18 cellular contexts compared by ENCODE assay signal in genomic region chr20:63777614-63778013, GRCh38. TPM values are rescaled to one million over a fixed set of nuclear protein-coding genes. Genes with fewer than 3 reads are reported as not detected.
DNase-seq lines count a peak whose midpoint lies in the region; ATAC-seq, FAIRE-seq and TF ChIP-seq lines count a peak whose summit lies in the region.
"Had no signal": no experiment of that assay in that cellular context is flagged by ENCODE, and none has a peak within 500 bp of the region (broad histone marks: within the 10 kb centered on the region; RNA-seq: fewer than 3 reads in every experiment).

No MANE protein-coding gene starts in this region.

- peaks cover 10% of the 10 kb centered on the region for H3K9me3 Mint-ChIP-seq in glutamatergic neuron (ENCODE audit: unreplicated experiment)
- H3K9me3 Mint-ChIP-seq: CD8-positive, alpha-beta memory T cell had no signal

- TF ChIP-seq EP300 in HepG2 (IDR thresholded peaks at IDR 0.05; ENCODE audit: low read depth in 2 of 2, low read length in 2 of 2) (no peak), HepG2 (CRISPR knock-in tag; IDR thresholded peaks at IDR 0.05; ENCODE audit: borderline replicate concordance) (no peak)

- H3K27ac ChIP-seq in HepG2 (ENCODE audit: extremely low read length, insufficient read depth, low read length) (no peak overlapping the region), right lobe of liver (no peak overlapping the region), PC-9 (no peak overlapping the region)
- H3K27ac ChIP-seq: 22Rv1, BLaER1 had no signal

- CTCF ChIA-PET in HepG2 (lab: Yijun Ruan, JAX; ENCODE audit: low intra/inter-chr PET ratio, low total read pairs): no interaction called here
- CTCF ChIA-PET in PC-9 (lab: Charles Lee): no interaction called here

- H3K4me1 ChIP-seq in HepG2 (ENCODE audit: insufficient read depth, low read length) (peaks cover 25% of the 10 kb centered on the region), right lobe of liver (no peaks in the 10 kb centered on the region), PC-9 (replicated peaks; ENCODE audit: insufficient read depth) (peaks cover 11% of the 10 kb centered on the region)
- H3K4me1 ChIP-seq: Caco-2, HAP-1 had no signal

- BruUV-seq in HepG2 (replicated peaks; lab: Mats Ljungman, UMichigan): no TSS peak
- no TSS peak for BruUV-seq in PC-9 (replicated peaks; lab: Mats Ljungman, UMichigan)

- no peak for TF ChIP-seq RAD21 in HepG2 (CRISPR knock-in tag; IDR thresholded peaks at IDR 0.05)

- POLR2A ChIA-PET in HepG2 (lab: Yijun Ruan, JAX) (no interaction called here), PC-9 (lab: Charles Lee; ENCODE audit: unreplicated experiment) (interaction anchor here (1.1 kb wide), 1 partner anchor 88 kb away, joined by 4 read pairs; the partner anchor contains the start of gene TPD52L2)

- DNase-seq in HepG2 (ENCODE audit: low spot score) (no peak), right lobe of liver (no peak), PC-9 (no peak), glutamatergic neuron (no peak), NCI-H510A treated with DMSO at 0.1 percent for 48 hours (lab: John Stamatoyannopoulos, UW) (no peak)
- DNase-seq: AML-193; Caco-2; CD8-positive, alpha-beta memory T cell; DMS53; GF-D8 had no signal

- peaks cover 30% of the 10 kb centered on the region for H3K4me1 Mint-ChIP-seq in glutamatergic neuron (ENCODE audit: low read depth, unreplicated experiment)

- no peak overlapping the region for H3K4me3 Mint-ChIP-seq in glutamatergic neuron (ENCODE audit: unreplicated experiment)

- TF ChIP-seq CTCF in HepG2 (CRISPR knock-in tag; IDR thresholded peaks at IDR 0.05) (no peak), right lobe of liver (IDR thresholded peaks at IDR 0.05) (no peak), PC-9 (conservative IDR thresholded peaks at IDR 0.05) (no peak), glutamatergic neuron (IDR thresholded peaks at IDR 0.05; ENCODE audit: partially characterized antibody, unreplicated experiment) (no peak)

- no peaks in the 10 kb centered on the region; the same call in none of the 2 replicates for H3F3A ChIP-seq in PC-9 (ENCODE audit: insufficient read depth, low read depth)

- no peak overlapping the region for H2AFZ ChIP-seq in HepG2 (ENCODE audit: low read length)
- no peak overlapping the region for H2AFZ ChIP-seq in PC-9

- H3K4me2 ChIP-seq in HepG2 (ENCODE audit: low read depth, low read length): no peak overlapping the region
- H3K4me2 ChIP-seq in PC-9: peak overlapping the region; percentile 5; the same call in 1 of the 2 replicates
- H3K4me2 ChIP-seq: BLaER1 had no signal

- H4K20me1 ChIP-seq in HepG2 (ENCODE audit: insufficient read depth, low read length) (no peaks in the 10 kb centered on the region), PC-9 (ENCODE audit: insufficient read depth) (no peaks in the 10 kb centered on the region)
- H4K20me1 ChIP-seq: BLaER1 had no signal

- 91% methylated on average over 13 of the region's 13 CpGs for WGBS in HepG2 (ENCODE audit: low lambda C conversion rate)
- 94% methylated on average over 13 of the region's 13 CpGs for WGBS in right lobe of liver (ENCODE audit: insufficient coverage, low coverage, low lambda C conversion rate, missing lambda C conversion rate)

- H3K27me3 Mint-ChIP-seq in glutamatergic neuron (ENCODE audit: unreplicated experiment): peaks cover 8% of the 10 kb centered on the region
- H3K27me3 Mint-ChIP-seq: CD8-positive, alpha-beta memory T cell had no signal

- TF ChIP-seq POLR2A in HepG2 (IDR thresholded peaks at IDR 0.05; ENCODE audit: insufficient read depth in 1 of 2, low read depth in 2 of 2, low read length in 2 of 2): no peak
- no peak for TF ChIP-seq POLR2A in right lobe of liver (IDR thresholded peaks at IDR 0.05)

- H3K9me3 ChIP-seq in HepG2 (ENCODE audit: low read length) (no peaks in the 10 kb centered on the region), right lobe of liver (no peaks in the 10 kb centered on the region), PC-9 (ENCODE audit: insufficient read depth, low read depth) (no peaks in the 10 kb centered on the region)
- H3K9me3 ChIP-seq: Caco-2, HAP-1 had no signal

- H3K27me3 ChIP-seq in HepG2 (ENCODE audit: control insufficient read depth in 1 of 2, insufficient read depth in 2 of 2, low read length in 2 of 2): no peaks in the 10 kb centered on the region
- no peaks in the 10 kb centered on the region for H3K27me3 ChIP-seq in right lobe of liver
- H3K27me3 ChIP-seq in PC-9 (ENCODE audit: insufficient read depth, low read depth): no peaks in the 10 kb centered on the region
- H3K27me3 ChIP-seq: BLaER1 had no signal

- H3K36me3 Mint-ChIP-seq in glutamatergic neuron (ENCODE audit: unreplicated experiment): peaks cover 4% of the 10 kb centered on the region
- H3K36me3 Mint-ChIP-seq: CD8-positive, alpha-beta memory T cell had no signal

- in situ Hi-C loops in HepG2 (cut with HindIII; ENCODE audit: extremely low pct_ligation_motif_present, low pct_unique_long_range_greater_than_20kb): no loop called here

- H3K9ac ChIP-seq in HepG2 (ENCODE audit: insufficient read depth, low read depth, low read length): no peak overlapping the region
- H3K9ac ChIP-seq: BLaER1 had no signal

- H3K4me3 ChIP-seq in HepG2 (replicated peaks in 1 of 3; ENCODE audit: insufficient read depth in 1 of 3, low read depth in 2 of 3, low read length in 3 of 3) (no peak overlapping the region), right lobe of liver (no peak overlapping the region), PC-9 (no peak overlapping the region)
- H3K4me3 ChIP-seq: BLaER1, HAP-1 had no signal

- ATAC-seq in HepG2 (no peak), right lobe of liver (no peak), HG02759 (IDR thresholded peaks at IDR 0.05; ENCODE audit: unreplicated experiment) (no peak), HG02571 (IDR thresholded peaks at IDR 0.05; ENCODE audit: unreplicated experiment) (no peak), HG03135 (IDR thresholded peaks at IDR 0.05; ENCODE audit: unreplicated experiment) (no peak)

- H3K79me2 ChIP-seq in HepG2 (ENCODE audit: insufficient read depth, low read length) (no peaks in the 10 kb centered on the region), PC-9 (ENCODE audit: low read depth) (no peaks in the 10 kb centered on the region)

- no peak for FAIRE-seq in HepG2 (lab: Jason Lieb, UNC)
- FAIRE-seq: GM19239, H1 had no signal

- no peaks in the 10 kb centered on the region for H3K9me2 ChIP-seq in PC-9 (ENCODE audit: insufficient read depth)

- intact Hi-C loops in HepG2 (cut with micrococcal nuclease; ENCODE audit: unreplicated experiment): no loop called here
- intact Hi-C loops in right lobe of liver (cut with DNase I): no loop called here
- intact Hi-C loops in PC-9 (cut with micrococcal nuclease; ENCODE audit: unreplicated experiment): no loop called here

- H3K36me3 ChIP-seq in HepG2 (replicated peaks in 1 of 2; ENCODE audit: control insufficient read depth in 1 of 2, insufficient read depth in 2 of 2, low read length in 2 of 2) (no peaks in the 10 kb centered on the region), right lobe of liver (no peaks in the 10 kb centered on the region), PC-9 (ENCODE audit: low read depth) (no peaks in the 10 kb centered on the region)
- H3K36me3 ChIP-seq: BLaER1, HAP-1 had no signal

- H3K27ac Mint-ChIP-seq in glutamatergic neuron (ENCODE audit: unreplicated experiment): peak overlapping the region; percentile 29

RNA-seq across cellular contexts. Expression of gene SLC2A4RG, which starts 38.0 kb away (rescaled TPM):
- 47.4 and 91.4 TPM in 2 replicates for total RNA-seq in HepG2 (2016; rRNA removed; fragmentation: Illumina TruSeq; extraction: Trizol)
- 129 and 134 TPM in 2 replicates for total RNA-seq in HepG2 (2016; cell fraction: cytosol; rRNA removed; fragmentation: Illumina TruSeq; extraction: Trizol; ENCODE audit: low read depth)
- 39.6 and 94.5 TPM in 2 replicates for total RNA-seq in HepG2 (2016; cell fraction: insoluble cytoplasmic fraction; rRNA removed; fragmentation: Illumina TruSeq; extraction: Trizol)
- total RNA-seq in HepG2 (2016; cell fraction: membrane; rRNA removed; fragmentation: Illumina TruSeq; extraction: Trizol): 171 and 186 TPM in 2 replicates
- 92.1 and 130 TPM in 2 replicates for total RNA-seq in HepG2 (2016; cell fraction: nucleus; rRNA removed; fragmentation: Illumina TruSeq; extraction: Trizol)
- 95.9 and 105 TPM in 2 replicates for polyA plus RNA-seq in HepG2 (2011; rRNA removed)
- polyA plus RNA-seq in HepG2 (2011; cell fraction: cytosol; rRNA removed): 36.7 and 62.3 TPM in 2 replicates
- polyA plus RNA-seq in HepG2 (2011; cell fraction: nucleus; rRNA removed): 581 and 754 TPM in 2 replicates
- polyA plus RNA-seq in HepG2 (2012): 65.4 and 92.2 TPM in 2 replicates
- polyA plus RNA-seq in HepG2 (2016; cell fraction: cytosol; fragmentation: Illumina TruSeq; extraction: Trizol; ENCODE audit: low read depth): 354 and 372 TPM in 2 replicates
- 107 and 130 TPM in 2 replicates for polyA plus RNA-seq in HepG2 (2016; cell fraction: insoluble cytoplasmic fraction; fragmentation: Illumina TruSeq; extraction: Trizol; ENCODE audit: low read depth)
- 352 and 381 TPM in 2 replicates for polyA plus RNA-seq in HepG2 (2016; cell fraction: membrane; fragmentation: Illumina TruSeq; extraction: Trizol; ENCODE audit: low read depth)
- polyA plus RNA-seq in HepG2 (2016; cell fraction: nucleus; fragmentation: Illumina TruSeq; extraction: Trizol; ENCODE audit: insufficient read depth, low read depth): 510 and 535 TPM in 2 replicates
- polyA minus RNA-seq in HepG2 (2011; rRNA and poly(A)+ RNA removed; ENCODE audit: low replicate concordance): 23.9 and 51.3 TPM in 2 replicates
- 24.3 and 27.0 TPM in 2 replicates for polyA minus RNA-seq in HepG2 (2011; cell fraction: cytosol; rRNA and poly(A)+ RNA removed)
- polyA minus RNA-seq in HepG2 (2011; cell fraction: nucleus; rRNA and poly(A)+ RNA removed): 61.3 and 75.8 TPM in 2 replicates
- 100 to 1,000 TPM in 2 of 6 experiments, 10 to 100 TPM in 4; 36.0 to 180 (median 73.8) TPM for total RNA-seq in right lobe of liver
- total RNA-seq in PC-9 (2021): 167 and 233 TPM in 2 replicates
- 47.9 TPM for total RNA-seq in glutamatergic neuron (ENCODE audit: unreplicated experiment)

RNA-seq across cellular contexts. Expression of gene LIME1, which starts 41.1 kb away (rescaled TPM):
- total RNA-seq in HepG2 (2016; rRNA removed; fragmentation: Illumina TruSeq; extraction: Trizol): 51.5 and 61.5 TPM in 2 replicates
- 59.8 and 81.2 TPM in 2 replicates for total RNA-seq in HepG2 (2016; cell fraction: cytosol; rRNA removed; fragmentation: Illumina TruSeq; extraction: Trizol; ENCODE audit: low read depth)
- total RNA-seq in HepG2 (2016; cell fraction: insoluble cytoplasmic fraction; rRNA removed; fragmentation: Illumina TruSeq; extraction: Trizol): 46.5 and 57.9 TPM in 2 replicates
- 59.4 and 77.4 TPM in 2 replicates for total RNA-seq in HepG2 (2016; cell fraction: membrane; rRNA removed; fragmentation: Illumina TruSeq; extraction: Trizol)
- total RNA-seq in HepG2 (2016; cell fraction: nucleus; rRNA removed; fragmentation: Illumina TruSeq; extraction: Trizol): 31.7 and 32.4 TPM in 2 replicates
- 13.0 and 23.5 TPM in 2 replicates for polyA plus RNA-seq in HepG2 (2011; rRNA removed)
- polyA plus RNA-seq in HepG2 (2011; cell fraction: cytosol; rRNA removed): 20.4 and 43.4 TPM in 2 replicates
- polyA plus RNA-seq in HepG2 (2011; cell fraction: nucleus; rRNA removed): 145 and 202 TPM in 2 replicates
- 14.6 and 20.3 TPM in 2 replicates for polyA plus RNA-seq in HepG2 (2012)
- 90.7 and 108 TPM in 2 replicates for polyA plus RNA-seq in HepG2 (2016; cell fraction: cytosol; fragmentation: Illumina TruSeq; extraction: Trizol; ENCODE audit: low read depth)
- 72.4 and 82.2 TPM in 2 replicates for polyA plus RNA-seq in HepG2 (2016; cell fraction: insoluble cytoplasmic fraction; fragmentation: Illumina TruSeq; extraction: Trizol; ENCODE audit: low read depth)
- 75.9 and 77.5 TPM in 2 replicates for polyA plus RNA-seq in HepG2 (2016; cell fraction: membrane; fragmentation: Illumina TruSeq; extraction: Trizol; ENCODE audit: low read depth)
- 89.9 and 96.0 TPM in 2 replicates for polyA plus RNA-seq in HepG2 (2016; cell fraction: nucleus; fragmentation: Illumina TruSeq; extraction: Trizol; ENCODE audit: insufficient read depth, low read depth)
- 2.1 and 20.3 TPM in 2 replicates for polyA minus RNA-seq in HepG2 (2011; rRNA and poly(A)+ RNA removed; ENCODE audit: low replicate concordance)
- polyA minus RNA-seq in HepG2 (2011; cell fraction: cytosol; rRNA and poly(A)+ RNA removed): 22.2 and 31.7 TPM in 2 replicates
- 13.2 and 15.8 TPM in 2 replicates for polyA minus RNA-seq in HepG2 (2011; cell fraction: nucleus; rRNA and poly(A)+ RNA removed)
- total RNA-seq in right lobe of liver: 100 to 1,000 TPM in 2 of 6 experiments, 10 to 100 TPM in 4; 37.0 to 118 (median 65.5) TPM
- total RNA-seq in PC-9 (2021): 18.7 and 24.8 TPM in 2 replicates
- total RNA-seq in glutamatergic neuron (ENCODE audit: unreplicated experiment): 16.6 TPM

RNA-seq across cellular contexts. Expression of gene ZBTB46, which starts 53.5 kb away (rescaled TPM):
- 10.9 and 13.5 TPM in 2 replicates for total RNA-seq in HepG2 (2016; rRNA removed; fragmentation: Illumina TruSeq; extraction: Trizol)
- 74.9 and 80.6 TPM in 2 replicates for total RNA-seq in HepG2 (2016; cell fraction: cytosol; rRNA removed; fragmentation: Illumina TruSeq; extraction: Trizol; ENCODE audit: low read depth)
- 10.9 and 15.4 TPM in 2 replicates for total RNA-seq in HepG2 (2016; cell fraction: insoluble cytoplasmic fraction; rRNA removed; fragmentation: Illumina TruSeq; extraction: Trizol)
- total RNA-seq in HepG2 (2016; cell fraction: membrane; rRNA removed; fragmentation: Illumina TruSeq; extraction: Trizol): 51.8 and 55.2 TPM in 2 replicates
- 8.7 and 9.2 TPM in 2 replicates for total RNA-seq in HepG2 (2016; cell fraction: nucleus; rRNA removed; fragmentation: Illumina TruSeq; extraction: Trizol)
- 1.6 and 2.7 TPM in 2 replicates for polyA plus RNA-seq in HepG2 (2011; rRNA removed)
- polyA plus RNA-seq in HepG2 (2011; cell fraction: cytosol; rRNA removed): 1.6 and 2.0 TPM in 2 replicates
- 7.2 and 7.6 TPM in 2 replicates for polyA plus RNA-seq in HepG2 (2011; cell fraction: nucleus; rRNA removed)
- 3.8 and 5.3 TPM in 2 replicates for polyA plus RNA-seq in HepG2 (2012)
- 0.45 and 0.85 TPM in 2 replicates for polyA plus RNA-seq in HepG2 (2016; cell fraction: cytosol; fragmentation: Illumina TruSeq; extraction: Trizol; ENCODE audit: low read depth)
- polyA plus RNA-seq in HepG2 (2016; cell fraction: insoluble cytoplasmic fraction; fragmentation: Illumina TruSeq; extraction: Trizol; ENCODE audit: low read depth): 3.9 and 4.2 TPM in 2 replicates
- 1.4 and 1.5 TPM in 2 replicates for polyA plus RNA-seq in HepG2 (2016; cell fraction: membrane; fragmentation: Illumina TruSeq; extraction: Trizol; ENCODE audit: low read depth)
- polyA plus RNA-seq in HepG2 (2016; cell fraction: nucleus; fragmentation: Illumina TruSeq; extraction: Trizol; ENCODE audit: insufficient read depth, low read depth): 7.1 and 7.5 TPM in 2 replicates
- 18.8 and 33.6 TPM in 2 replicates for polyA minus RNA-seq in HepG2 (2011; rRNA and poly(A)+ RNA removed; ENCODE audit: low replicate concordance)
- polyA minus RNA-seq in HepG2 (2011; cell fraction: cytosol; rRNA and poly(A)+ RNA removed): 8.3 and 9.0 TPM in 2 replicates
- 5.4 and 9.1 TPM in 2 replicates for polyA minus RNA-seq in HepG2 (2011; cell fraction: nucleus; rRNA and poly(A)+ RNA removed)
- 1 to 10 TPM; 1.2 to 4.2 (median 2.4) TPM for total RNA-seq in right lobe of liver
- 3.6 and 4.9 TPM in 2 replicates for total RNA-seq in PC-9 (2021)
- 94.4 TPM for total RNA-seq in glutamatergic neuron (ENCODE audit: unreplicated experiment)
